In the genomic region with DNA sequence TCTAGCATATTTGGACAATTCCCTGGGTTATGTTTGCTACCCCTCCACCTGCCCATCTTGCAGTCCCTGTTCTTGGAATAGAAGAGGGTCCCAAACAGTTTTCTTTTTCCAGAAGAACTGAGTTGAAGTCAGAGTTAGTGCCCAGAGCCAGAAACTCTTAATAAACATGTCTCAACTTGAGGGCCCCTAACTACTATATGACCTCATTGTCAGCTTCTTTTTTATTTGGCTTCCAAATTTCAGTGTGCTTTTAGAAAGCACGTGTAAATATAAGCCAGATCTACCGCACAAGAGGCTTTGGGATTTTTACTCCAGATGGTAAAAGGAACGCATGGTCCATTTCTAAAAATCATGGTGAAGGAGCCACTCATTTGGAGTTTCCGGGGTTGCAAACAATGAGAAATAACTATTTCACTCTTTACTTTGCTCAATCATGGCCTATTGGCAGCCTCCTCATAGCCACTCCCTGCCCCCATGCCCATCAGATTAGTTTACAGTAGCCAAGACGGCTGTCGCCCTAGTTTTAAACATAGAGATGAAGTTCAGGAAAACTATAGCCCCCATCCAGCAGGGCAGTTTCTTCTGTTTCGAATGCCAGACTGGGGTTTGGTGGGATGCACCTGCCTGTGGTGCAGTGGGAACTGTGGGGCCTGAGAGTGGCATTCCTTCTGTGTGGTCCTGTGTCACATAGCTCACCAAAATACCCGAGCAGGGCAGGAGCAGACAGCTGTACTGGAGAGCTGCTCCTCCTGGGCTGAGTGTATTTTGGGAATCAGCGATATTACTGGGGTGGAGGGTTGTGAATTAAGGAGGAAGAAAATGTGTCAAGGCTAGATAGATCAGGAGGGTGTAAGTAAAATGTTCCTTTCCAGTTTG, we compare ENCODE assay signal across 2 cellular contexts.
TF ChIP-seq lines count a peak whose summit lies in the region.

No MANE protein-coding gene starts in this region.

TF ChIP-seq in SK-N-SH, 30 proteins besides CTCF, POLR2A, EP300 and RAD21:
- TF ChIP-seq, protein P1, sequence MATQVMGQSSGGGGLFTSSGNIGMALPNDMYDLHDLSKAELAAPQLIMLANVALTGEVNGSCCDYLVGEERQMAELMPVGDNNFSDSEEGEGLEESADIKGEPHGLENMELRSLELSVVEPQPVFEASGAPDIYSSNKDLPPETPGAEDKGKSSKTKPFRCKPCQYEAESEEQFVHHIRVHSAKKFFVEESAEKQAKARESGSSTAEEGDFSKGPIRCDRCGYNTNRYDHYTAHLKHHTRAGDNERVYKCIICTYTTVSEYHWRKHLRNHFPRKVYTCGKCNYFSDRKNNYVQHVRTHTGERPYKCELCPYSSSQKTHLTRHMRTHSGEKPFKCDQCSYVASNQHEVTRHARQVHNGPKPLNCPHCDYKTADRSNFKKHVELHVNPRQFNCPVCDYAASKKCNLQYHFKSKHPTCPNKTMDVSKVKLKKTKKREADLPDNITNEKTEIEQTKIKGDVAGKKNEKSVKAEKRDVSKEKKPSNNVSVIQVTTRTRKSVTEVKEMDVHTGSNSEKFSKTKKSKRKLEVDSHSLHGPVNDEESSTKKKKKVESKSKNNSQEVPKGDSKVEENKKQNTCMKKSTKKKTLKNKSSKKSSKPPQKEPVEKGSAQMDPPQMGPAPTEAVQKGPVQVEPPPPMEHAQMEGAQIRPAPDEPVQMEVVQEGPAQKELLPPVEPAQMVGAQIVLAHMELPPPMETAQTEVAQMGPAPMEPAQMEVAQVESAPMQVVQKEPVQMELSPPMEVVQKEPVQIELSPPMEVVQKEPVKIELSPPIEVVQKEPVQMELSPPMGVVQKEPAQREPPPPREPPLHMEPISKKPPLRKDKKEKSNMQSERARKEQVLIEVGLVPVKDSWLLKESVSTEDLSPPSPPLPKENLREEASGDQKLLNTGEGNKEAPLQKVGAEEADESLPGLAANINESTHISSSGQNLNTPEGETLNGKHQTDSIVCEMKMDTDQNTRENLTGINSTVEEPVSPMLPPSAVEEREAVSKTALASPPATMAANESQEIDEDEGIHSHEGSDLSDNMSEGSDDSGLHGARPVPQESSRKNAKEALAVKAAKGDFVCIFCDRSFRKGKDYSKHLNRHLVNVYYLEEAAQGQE (IDR thresholded peaks at IDR 0.05; ENCODE audit: low read depth, low read length) = no peak
- TF ChIP-seq MEF2A (IDR thresholded peaks at IDR 0.05; ENCODE audit: borderline replicate concordance, low read depth) (no peak), RCOR1 (IDR thresholded peaks at IDR 0.05; ENCODE audit: low read length) (no peak)
- TF ChIP-seq, protein P2, sequence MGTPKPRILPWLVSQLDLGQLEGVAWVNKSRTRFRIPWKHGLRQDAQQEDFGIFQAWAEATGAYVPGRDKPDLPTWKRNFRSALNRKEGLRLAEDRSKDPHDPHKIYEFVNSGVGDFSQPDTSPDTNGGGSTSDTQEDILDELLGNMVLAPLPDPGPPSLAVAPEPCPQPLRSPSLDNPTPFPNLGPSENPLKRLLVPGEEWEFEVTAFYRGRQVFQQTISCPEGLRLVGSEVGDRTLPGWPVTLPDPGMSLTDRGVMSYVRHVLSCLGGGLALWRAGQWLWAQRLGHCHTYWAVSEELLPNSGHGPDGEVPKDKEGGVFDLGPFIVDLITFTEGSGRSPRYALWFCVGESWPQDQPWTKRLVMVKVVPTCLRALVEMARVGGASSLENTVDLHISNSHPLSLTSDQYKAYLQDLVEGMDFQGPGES (IDR thresholded peaks at IDR 0.05; ENCODE audit: low read depth, low read length) = no peak
- TF ChIP-seq, protein P3, sequence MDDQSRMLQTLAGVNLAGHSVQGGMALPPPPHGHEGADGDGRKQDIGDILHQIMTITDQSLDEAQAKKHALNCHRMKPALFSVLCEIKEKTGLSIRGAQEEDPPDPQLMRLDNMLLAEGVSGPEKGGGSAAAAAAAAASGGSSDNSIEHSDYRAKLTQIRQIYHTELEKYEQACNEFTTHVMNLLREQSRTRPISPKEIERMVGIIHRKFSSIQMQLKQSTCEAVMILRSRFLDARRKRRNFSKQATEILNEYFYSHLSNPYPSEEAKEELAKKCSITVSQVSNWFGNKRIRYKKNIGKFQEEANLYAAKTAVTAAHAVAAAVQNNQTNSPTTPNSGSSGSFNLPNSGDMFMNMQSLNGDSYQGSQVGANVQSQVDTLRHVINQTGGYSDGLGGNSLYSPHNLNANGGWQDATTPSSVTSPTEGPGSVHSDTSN (IDR thresholded peaks at IDR 0.05) = no peak
- TF ChIP-seq, protein P4, sequence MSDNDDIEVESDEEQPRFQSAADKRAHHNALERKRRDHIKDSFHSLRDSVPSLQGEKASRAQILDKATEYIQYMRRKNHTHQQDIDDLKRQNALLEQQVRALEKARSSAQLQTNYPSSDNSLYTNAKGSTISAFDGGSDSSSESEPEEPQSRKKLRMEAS (IDR thresholded peaks at IDR 0.05; ENCODE audit: low read depth) = no peak

TF ChIP-seq in SK-N-SH treated with all-trans-retinoic acid at 6 μM for 48 hours, 23 proteins besides CTCF, POLR2A, EP300 and RAD21 (continued from another document):
- TF ChIP-seq, protein P5, sequence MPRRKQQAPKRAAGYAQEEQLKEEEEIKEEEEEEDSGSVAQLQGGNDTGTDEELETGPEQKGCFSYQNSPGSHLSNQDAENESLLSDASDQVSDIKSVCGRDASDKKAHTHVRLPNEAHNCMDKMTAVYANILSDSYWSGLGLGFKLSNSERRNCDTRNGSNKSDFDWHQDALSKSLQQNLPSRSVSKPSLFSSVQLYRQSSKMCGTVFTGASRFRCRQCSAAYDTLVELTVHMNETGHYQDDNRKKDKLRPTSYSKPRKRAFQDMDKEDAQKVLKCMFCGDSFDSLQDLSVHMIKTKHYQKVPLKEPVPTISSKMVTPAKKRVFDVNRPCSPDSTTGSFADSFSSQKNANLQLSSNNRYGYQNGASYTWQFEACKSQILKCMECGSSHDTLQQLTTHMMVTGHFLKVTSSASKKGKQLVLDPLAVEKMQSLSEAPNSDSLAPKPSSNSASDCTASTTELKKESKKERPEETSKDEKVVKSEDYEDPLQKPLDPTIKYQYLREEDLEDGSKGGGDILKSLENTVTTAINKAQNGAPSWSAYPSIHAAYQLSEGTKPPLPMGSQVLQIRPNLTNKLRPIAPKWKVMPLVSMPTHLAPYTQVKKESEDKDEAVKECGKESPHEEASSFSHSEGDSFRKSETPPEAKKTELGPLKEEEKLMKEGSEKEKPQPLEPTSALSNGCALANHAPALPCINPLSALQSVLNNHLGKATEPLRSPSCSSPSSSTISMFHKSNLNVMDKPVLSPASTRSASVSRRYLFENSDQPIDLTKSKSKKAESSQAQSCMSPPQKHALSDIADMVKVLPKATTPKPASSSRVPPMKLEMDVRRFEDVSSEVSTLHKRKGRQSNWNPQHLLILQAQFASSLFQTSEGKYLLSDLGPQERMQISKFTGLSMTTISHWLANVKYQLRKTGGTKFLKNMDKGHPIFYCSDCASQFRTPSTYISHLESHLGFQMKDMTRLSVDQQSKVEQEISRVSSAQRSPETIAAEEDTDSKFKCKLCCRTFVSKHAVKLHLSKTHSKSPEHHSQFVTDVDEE (CRISPR knock-in tag; IDR thresholded peaks at IDR 0.05) = no peak
- no peak for TF ChIP-seq ZNF565 (CRISPR knock-in tag; conservative IDR thresholded peaks at IDR 0.05; ENCODE audit: low read depth)
- no peak for TF ChIP-seq GLIS3 (CRISPR knock-in tag; IDR thresholded peaks at IDR 0.05)
